Comparison of ENCODE assay signal across 11 cellular contexts in genomic region chr4:39514888-39515401, GRCh38. TPM values are rescaled to one million over a fixed set of nuclear protein-coding genes. Genes with fewer than 3 reads are reported as not detected.
DNase-seq lines count a peak whose midpoint lies in the region; ATAC-seq and TF ChIP-seq lines count a peak whose summit lies in the region.
"Had no signal": no experiment of that assay in that cellular context is flagged by ENCODE, and none has a peak within 500 bp of the region (broad histone marks: within the 10 kb centered on the region; RNA-seq: fewer than 3 reads in every experiment).

No MANE protein-coding gene starts in this region.

- TF ChIP-seq CTCF in epithelial cell of esophagus (IDR thresholded peaks at IDR 0.05; ENCODE audit: insufficient read depth, low read depth, low read length, missing control alignments) (no peak), omental fat pad (IDR thresholded peaks at IDR 0.05) (no peak), GM20000 (IDR thresholded peaks at IDR 0.05; ENCODE audit: extremely low read depth, missing control alignments) (no peak)

- no peak overlapping the region for H3K4me3 ChIP-seq in epithelial cell of esophagus (ENCODE audit: low read length)

- ATAC-seq in omental fat pad (ENCODE audit: low FRiP score) (peak; percentile 29), GM19023 (IDR thresholded peaks at IDR 0.05; ENCODE audit: unreplicated experiment) (no peak), HG03439 (IDR thresholded peaks at IDR 0.05; ENCODE audit: unreplicated experiment) (no peak)

- DNase-seq in EH (ENCODE audit: low read depth) (peak; percentile 67), NCI-H69 (lab: John Stamatoyannopoulos, UW) (peak; percentile 41), epithelial cell of esophagus (ENCODE audit: low read depth) (peak; percentile 80), omental fat pad (ENCODE audit: low spot score) (no peak), AG08395 (ENCODE audit: low spot score) (no peak), GM20000 (ENCODE audit: low spot score) (no peak)
- DNase-seq: MM.1S; NK-92 treated with Interleukin-12 subunit alpha and Interleukin-12 subunit beta, amount 100 ng/mL, for 24 hours; substantia nigra had no signal

RNA-seq across cellular contexts. Expression of gene UGDH, which starts 12.3 kb away (rescaled TPM):
- 100 to 1,000 TPM in 2 of 4 donors, 10 to 100 TPM in 2; 60.1 to 653 (median 148) TPM for total RNA-seq in omental fat pad

RNA-seq across cellular contexts. Expression of gene LIAS, which starts 56.1 kb away (rescaled TPM):
- total RNA-seq in omental fat pad, result 10 to 100 TPM in 2 of 4 donors, 1 to 10 TPM in 2; 5.2 to 25.2 (median 10.4) TPM

RNA-seq across cellular contexts. Expression of gene RPL9, which starts 56.2 kb away (rescaled TPM):
- 1,000 to 10,000 TPM; 2,923 to 4,543 (median 3,766) TPM for total RNA-seq in omental fat pad

Comparison
In these comparisons a context has a peak if more than half of its experiments do, and no peak if none do; other contexts are left out.
1. DNase-seq: peak in EH (single experiment), NCI-H69 (single experiment) and epithelial cell of esophagus (single experiment); none in omental fat pad (single experiment), AG08395 (single experiment) and GM20000 (single experiment).